In the genomic region with DNA sequence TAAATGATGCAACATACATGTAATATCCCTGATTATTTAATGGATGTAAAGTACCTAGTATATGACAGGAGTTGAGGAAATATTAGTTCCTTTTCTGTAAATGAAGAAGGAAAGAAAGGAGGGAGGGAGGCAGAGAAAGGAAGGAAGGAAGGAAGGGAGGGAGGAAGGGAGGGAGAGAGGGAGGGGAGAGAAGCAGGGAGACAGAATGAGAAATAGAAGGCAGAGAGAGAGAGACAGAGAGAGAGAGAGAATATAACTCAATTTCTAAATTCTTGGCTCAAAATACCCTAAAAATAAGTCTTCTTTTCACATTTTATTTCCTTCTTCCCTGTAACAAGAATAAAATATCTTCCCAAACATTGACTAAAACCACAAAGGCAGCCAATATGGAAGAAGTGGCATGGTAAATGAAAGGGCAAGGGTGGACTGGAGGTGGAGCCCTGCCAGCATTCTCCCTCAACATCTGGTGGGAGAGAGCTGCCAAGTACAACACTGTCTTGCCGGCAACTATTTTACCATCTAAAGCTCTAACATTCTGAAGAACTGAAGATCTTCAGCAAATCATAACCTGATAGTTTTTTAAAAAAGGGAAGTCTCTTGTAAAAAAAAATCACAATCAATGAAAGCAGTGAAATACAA, we compare ENCODE assay signal across 9 cellular contexts.
DNase-seq lines count a peak whose midpoint lies in the region; ATAC-seq and TF ChIP-seq lines count a peak whose summit lies in the region.
"Had no signal": no experiment of that assay in that cellular context is flagged by ENCODE, and none has a peak within 500 bp of the region (broad histone marks: within the 10 kb centered on the region; RNA-seq: fewer than 3 reads in every experiment).

No MANE protein-coding gene starts in this region.

- no peaks in the 10 kb centered on the region for H3K27me3 ChIP-seq in PC-3 (ENCODE audit: low read length)

- no peaks in the 10 kb centered on the region for H3K9me2 ChIP-seq in PC-3 (replicated peaks; ENCODE audit: low read length)

- no TSS peak for BruUV-seq in PC-3 (replicated peaks; lab: Mats Ljungman, UMichigan)

- H2AFZ ChIP-seq in PC-3 (ENCODE audit: low read length), result no peak overlapping the region

- CTCF ChIA-PET in PC-3 (lab: Charles Lee), result no interaction called here

- no peaks in the 10 kb centered on the region for H4K20me1 ChIP-seq in PC-3 (ENCODE audit: low read length)

- POLR2A ChIA-PET in PC-3 (lab: Charles Lee; ENCODE audit: unreplicated experiment), result no interaction called here

- H3K27ac ChIP-seq in PC-3 (ENCODE audit: low read length), result peak overlapping the region; percentile 18; the same call in 1 of the 2 replicates

- peaks cover 14% of the 10 kb centered on the region for H3K4me1 ChIP-seq in PC-3 (ENCODE audit: insufficient read depth, low read length)

- no peaks in the 10 kb centered on the region for H3K79me2 ChIP-seq in PC-3 (ENCODE audit: low read length)

- DNase-seq in GM04503 (ENCODE audit: low read depth) (peak; percentile 42), PC-3 (no peak), fibroblast of peridontal ligament (ENCODE audit: extremely low read depth) (peak; percentile 98), skeletal muscle cell (ENCODE audit: low read depth) (peak; percentile 89)
- no peak for DNase-seq in stimulated activated CD4-positive, alpha-beta T cell treated with anti-CD3 and anti-CD28 coated beads, Interleukin-2, amount 100 ng/mL, for 48 hours
- no peak for DNase-seq in activated CD4-positive, CD25-positive, alpha-beta regulatory T cell treated with anti-CD3 and anti-CD28 coated beads, Interleukin-2, amount 50 U/mL, for 72 hours

- intact Hi-C loops in PC-3 (cut with micrococcal nuclease), result loop anchor here (5.0 kb wide), 1 partner anchor 55 kb away; no protein-coding TSS in a partner anchor

- no peak overlapping the region for H3K9ac ChIP-seq in PC-3 (ENCODE audit: low read length)

- no peaks in the 10 kb centered on the region for H3K9me3 ChIP-seq in PC-3 (ENCODE audit: low read length)

- H3K4me3 ChIP-seq in PC-3 (ENCODE audit: low read length), result no peak overlapping the region
- no peak overlapping the region for H3K4me3 ChIP-seq in skeletal muscle cell (ENCODE audit: low read depth, low read length)

- H3F3A ChIP-seq in PC-3 (ENCODE audit: low read length, unreplicated experiment), result no peaks in the 10 kb centered on the region

- no peak for ATAC-seq in PC-3
- ATAC-seq in GM21447 (IDR thresholded peaks at IDR 0.05; ENCODE audit: unreplicated experiment), result no peak
- ATAC-seq in HG03457 (IDR thresholded peaks at IDR 0.05; ENCODE audit: unreplicated experiment), result no peak
- ATAC-seq: Panc1 had no signal

- TF ChIP-seq CTCF in PC-3 (conservative IDR thresholded peaks at IDR 0.05; ENCODE audit: low read depth, low read length), result no peak

- no peak overlapping the region for H3K4me2 ChIP-seq in PC-3 (ENCODE audit: low read length)

- H3K36me3 ChIP-seq in PC-3 (ENCODE audit: low read depth, low read length), result no peaks in the 10 kb centered on the region

Comparison
In these comparisons a context has a peak if more than half of its experiments do, and no peak if none do; other contexts are left out.
1. DNase-seq: peak in GM04503 (single experiment), fibroblast of peridontal ligament (single experiment) and skeletal muscle cell (single experiment); none in PC-3 (single experiment), stimulated activated CD4-positive, alpha-beta T cell treated with anti-CD3 and anti-CD28 coated beads, Interleukin-2, amount 100 ng/mL, for 48 hours (0 of 2) and activated CD4-positive, CD25-positive, alpha-beta regulatory T cell treated with anti-CD3 and anti-CD28 coated beads, Interleukin-2, amount 50 U/mL, for 72 hours (single experiment).